In the genomic region with DNA sequence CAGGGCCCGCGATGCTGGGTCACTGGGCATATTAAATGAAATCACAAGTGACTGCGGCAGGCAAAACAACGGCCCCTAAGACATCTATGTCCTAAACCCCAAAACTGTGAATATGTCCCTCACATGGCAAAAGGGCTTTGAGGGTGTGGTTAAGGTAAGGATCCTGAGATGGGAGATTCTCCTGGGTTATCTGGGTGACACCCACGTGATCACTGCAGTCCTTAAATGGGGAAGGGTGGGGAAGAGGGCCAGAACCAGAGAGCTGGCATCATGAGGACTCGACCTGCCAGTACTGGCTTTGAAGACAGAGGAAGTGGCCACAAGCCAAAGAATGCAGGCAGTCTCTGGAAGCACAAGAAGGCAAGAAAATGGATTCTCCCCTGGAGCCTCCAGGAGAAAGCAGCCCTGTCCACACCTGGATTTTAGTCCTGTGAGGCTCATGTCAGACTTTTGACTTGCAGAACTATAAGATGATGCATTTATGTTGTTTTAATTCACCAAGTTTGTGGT, we compare ENCODE assay signal across 1 cellular context.
A peak's percentile ranks its signal among the peaks of the same experiment; 100 is the strongest.
TF ChIP-seq lines count a peak whose summit lies in the region.

No MANE protein-coding gene starts in this region.

TF ChIP-seq in K562, 482 proteins besides CTCF, POLR2A, EP300 and RAD21 (continued from another document):
- TF ChIP-seq USF2 (CRISPR knock-in tag; IDR thresholded peaks at IDR 0.05): peak; percentile 62
